24 cellular contexts compared by ENCODE assay signal in genomic region chr19:13128583-13128982, GRCh38. TPM values are rescaled to one million over a fixed set of nuclear protein-coding genes. Genes with fewer than 3 reads are reported as not detected.
A peak's percentile ranks its signal among the peaks of the same experiment; 100 is the strongest.
DNase-seq lines count a peak whose midpoint lies in the region; ATAC-seq and TF ChIP-seq lines count a peak whose summit lies in the region.
"Had no signal": no experiment of that assay in that cellular context is flagged by ENCODE, and none has a peak within 500 bp of the region (broad histone marks: within the 10 kb centered on the region; RNA-seq: fewer than 3 reads in every experiment).

No MANE protein-coding gene starts in this region.

- H3K4me1 ChIP-seq in BLaER1 treated with 17β-estradiol and CSF1 and Interleukin-3, amounts not matched to agents 10 nM and 100 nM: peaks cover 30 to 72% (median 58%) of the 10 kb centered on the region in 10 experiments
- peaks cover 0 to 7% of the 10 kb centered on the region in 2 donors for H3K4me1 ChIP-seq in left lung
- H3K4me1 ChIP-seq: HAP-1, testis had no signal

- no peak overlapping the region for H3K4me3 Mint-ChIP-seq in activated CD8-positive, alpha-beta T cell treated with anti-CD3 and anti-CD28 coated beads, Interleukin-2, amount 10 ng/mL, durations not matched to agents 7 days and 5 days
- H3K4me3 Mint-ChIP-seq: activated naive CD4-positive, alpha-beta T cell treated with anti-CD3 and anti-CD28 coated beads, Interleukin-2, amount 50 U/mL, for 24 hours; B cell; dendritic cell treated with granulocyte-macrophage colony-stimulating factor and Interleukin-4, amounts not matched to agents 40 ng/mL and 50 ng/mL, for 4 days had no signal

- H3K4me1 Mint-ChIP-seq in activated CD8-positive, alpha-beta T cell treated with anti-CD3 and anti-CD28 coated beads, Interleukin-2, amount 10 ng/mL, durations not matched to agents 7 days and 5 days (ENCODE audit: low read depth): peaks cover 39% of the 10 kb centered on the region

- no peak for DNase-seq in activated CD8-positive, alpha-beta T cell treated with anti-CD3 and anti-CD28 coated beads, Interleukin-2, amount 10 ng/mL, durations not matched to agents 7 days and 5 days
- no peak for DNase-seq in left lung
- no peak for DNase-seq in mucosa of gallbladder (ENCODE audit: low spot score)
- no peak for DNase-seq in GM10266 (ENCODE audit: extremely low spot score)
- no peak for DNase-seq in SHP77 (lab: John Stamatoyannopoulos, UW)
- DNase-seq: activated CD4-positive, CD25-positive, alpha-beta regulatory T cell treated with anti-CD3 and anti-CD28 coated beads, Interleukin-2, amount 50 U/mL, for 72 hours; activated CD8-positive, alpha-beta memory T cell treated with anti-CD3 and anti-CD28 coated beads, Interleukin-2, amount 50 U/mL, for 48 hours; gastrocnemius medialis; NCI-H1048; NCI-H2107; NCI-H524 treated with DMSO at 0.1 percent for 48 hours; SIG-M5; stimulated activated CD4-positive, alpha-beta T cell treated with anti-CD3 and anti-CD28 coated beads, Interleukin-4, amount 100 ng/mL, for 24 hours; T-helper 2 cell; testis had no signal

- H3K9ac ChIP-seq in BLaER1 treated with 17β-estradiol and CSF1 and Interleukin-3, amounts not matched to agents 10 nM and 100 nM: peak overlapping the region in 6 of 11 experiments; percentile 2 to 29 (median 15); a peak in 5 of 22 replicates

- peak overlapping the region; percentile 2; the same call in 1 of the 2 replicates for H3K27ac ChIP-seq in 22Rv1
- peak overlapping the region in 6 of 11 experiments; percentile 5 to 40 (median 26); a peak in 6 of 22 replicates for H3K27ac ChIP-seq in BLaER1 treated with 17β-estradiol and CSF1 and Interleukin-3, amounts not matched to agents 10 nM and 100 nM
- peak overlapping the region in 1 of 2 donors; percentile 13 for H3K27ac ChIP-seq in left lung
- H3K27ac ChIP-seq: gastrocnemius medialis, testis had no signal

- ATAC-seq in activated CD8-positive, alpha-beta T cell treated with anti-CD3 and anti-CD28 coated beads, Interleukin-2, amount 10 ng/mL, durations not matched to agents 7 days and 5 days: no peak
- peak; percentile 70 for ATAC-seq in left lung
- no peak for ATAC-seq in HG03469 (IDR thresholded peaks at IDR 0.05; ENCODE audit: unreplicated experiment)
- ATAC-seq: gastrocnemius medialis had no signal

- no peaks in the 10 kb centered on the region for H3K27me3 Mint-ChIP-seq in activated CD8-positive, alpha-beta T cell treated with anti-CD3 and anti-CD28 coated beads, Interleukin-2, amount 10 ng/mL, durations not matched to agents 7 days and 5 days (ENCODE audit: low read depth)
- H3K27me3 Mint-ChIP-seq: activated naive CD4-positive, alpha-beta T cell treated with anti-CD3 and anti-CD28 coated beads, Interleukin-2, amount 50 U/mL, for 24 hours; B cell; dendritic cell treated with granulocyte-macrophage colony-stimulating factor and Interleukin-4, amounts not matched to agents 40 ng/mL and 50 ng/mL, for 4 days had no signal

- intact Hi-C loops in left lung (cut with DNase I): no loop called here

- H3K9me3 ChIP-seq in BLaER1 treated with 17β-estradiol and CSF1 and Interleukin-3, amounts not matched to agents 10 nM and 100 nM (replicated peaks in 1 of 11): no peaks in the 10 kb centered on the region
- H3K9me3 ChIP-seq in left lung: no peaks in the 10 kb centered on the region
- H3K9me3 ChIP-seq: gastrocnemius medialis, HAP-1, testis had no signal

- CTCF ChIA-PET in activated CD8-positive, alpha-beta T cell treated with anti-CD3 and anti-CD28 coated beads, Interleukin-2, amount 10 ng/mL, durations not matched to agents 7 days and 5 days (lab: Charles Lee): interaction anchor here (1.2 to 2.0 kb wide), 2 partner anchors 24 to 35 kb away, joined by 6 to 7 read pairs; no protein-coding TSS in a partner anchor

- peaks cover 97 to 100% (median 100%) of the 10 kb centered on the region in 11 experiments for H4K20me1 ChIP-seq in BLaER1 treated with 17β-estradiol and CSF1 and Interleukin-3, amounts not matched to agents 10 nM and 100 nM

- TF ChIP-seq CTCF in 22Rv1 (IDR thresholded peaks at IDR 0.05) (no peak), left lung (IDR thresholded peaks at IDR 0.05) (no peak), GM10266 (IDR thresholded peaks at IDR 0.05; ENCODE audit: control insufficient read depth, insufficient read depth, low read depth, missing control alignments) (no peak)

- H3K4me2 ChIP-seq in BLaER1 treated with 17β-estradiol and CSF1 and Interleukin-3, amounts not matched to agents 10 nM and 100 nM: peak overlapping the region in 6 of 11 experiments; percentile 5 to 53 (median 14); a peak in 4 of 22 replicates

- H3K27ac Mint-ChIP-seq in activated CD8-positive, alpha-beta T cell treated with anti-CD3 and anti-CD28 coated beads, Interleukin-2, amount 10 ng/mL, durations not matched to agents 7 days and 5 days: peak overlapping the region; percentile 25
- H3K27ac Mint-ChIP-seq: B cell; dendritic cell treated with granulocyte-macrophage colony-stimulating factor and Interleukin-4, amounts not matched to agents 40 ng/mL and 50 ng/mL, for 4 days had no signal

- no peaks in the 10 kb centered on the region for H3K9me3 Mint-ChIP-seq in activated CD8-positive, alpha-beta T cell treated with anti-CD3 and anti-CD28 coated beads, Interleukin-2, amount 10 ng/mL, durations not matched to agents 7 days and 5 days (ENCODE audit: insufficient read depth)
- H3K9me3 Mint-ChIP-seq: activated naive CD4-positive, alpha-beta T cell treated with anti-CD3 and anti-CD28 coated beads, Interleukin-2, amount 50 U/mL, for 24 hours; dendritic cell treated with granulocyte-macrophage colony-stimulating factor and Interleukin-4, amounts not matched to agents 40 ng/mL and 50 ng/mL, for 4 days had no signal

- POLR2A ChIA-PET in activated CD8-positive, alpha-beta T cell treated with anti-CD3 and anti-CD28 coated beads, Interleukin-2, amount 10 ng/mL, durations not matched to agents 7 days and 5 days (lab: Charles Lee): interaction anchor here (1.8 kb wide), 1 partner anchor 24 kb away, joined by 5 read pairs; no protein-coding TSS in a partner anchor

- peaks cover 9% of the 10 kb centered on the region for H3K36me3 Mint-ChIP-seq in activated CD8-positive, alpha-beta T cell treated with anti-CD3 and anti-CD28 coated beads, Interleukin-2, amount 10 ng/mL, durations not matched to agents 7 days and 5 days (ENCODE audit: low read depth)
- H3K36me3 Mint-ChIP-seq: activated naive CD4-positive, alpha-beta T cell treated with anti-CD3 and anti-CD28 coated beads, Interleukin-2, amount 50 U/mL, for 24 hours had no signal

- no peak overlapping the region for H3K4me3 ChIP-seq in BLaER1 treated with 17β-estradiol and CSF1 and Interleukin-3, amounts not matched to agents 10 nM and 100 nM
- H3K4me3 ChIP-seq in left lung: no peak overlapping the region
- H3K4me3 ChIP-seq: gastrocnemius medialis, HAP-1, skin epidermis, testis had no signal

- peaks cover 42 to 99% (median 81%) of the 10 kb centered on the region in 11 experiments; a peak in 21 of 22 replicates for H3K36me3 ChIP-seq in BLaER1 treated with 17β-estradiol and CSF1 and Interleukin-3, amounts not matched to agents 10 nM and 100 nM
- peaks cover 0 to 16% of the 10 kb centered on the region in 2 donors for H3K36me3 ChIP-seq in left lung
- H3K36me3 ChIP-seq: gastrocnemius medialis had no signal

- no peaks in the 10 kb centered on the region for H3K27me3 ChIP-seq in BLaER1 treated with 17β-estradiol and CSF1 and Interleukin-3, amounts not matched to agents 10 nM and 100 nM
- H3K27me3 ChIP-seq in left lung: no peaks in the 10 kb centered on the region
- H3K27me3 ChIP-seq: gastrocnemius medialis, testis had no signal

RNA-seq across cellular contexts. Expression of gene NACC1, which starts 10.5 kb away (rescaled TPM):
- total RNA-seq in activated CD8-positive, alpha-beta T cell treated with anti-CD3 and anti-CD28 coated beads, Interleukin-2, amount 10 ng/mL, durations not matched to agents 7 days and 5 days: 10 to 100 TPM; 74.6 to 84.8 TPM
- total RNA-seq in left lung: 10 to 100 TPM; 65.1 to 92.5 TPM
- total RNA-seq in mucosa of gallbladder: 72.0 TPM

RNA-seq across cellular contexts. Expression of gene TRMT1, which starts 12.0 kb away (rescaled TPM):
- total RNA-seq in activated CD8-positive, alpha-beta T cell treated with anti-CD3 and anti-CD28 coated beads, Interleukin-2, amount 10 ng/mL, durations not matched to agents 7 days and 5 days: 10 to 100 TPM; 59.8 to 60.3 TPM
- total RNA-seq in left lung (10 to 100 TPM; 24.2 to 46.2 TPM), mucosa of gallbladder (35.0 TPM)

RNA-seq across cellular contexts. Expression of gene STX10, which starts 21.6 kb away (rescaled TPM):
- total RNA-seq in activated CD8-positive, alpha-beta T cell treated with anti-CD3 and anti-CD28 coated beads, Interleukin-2, amount 10 ng/mL, durations not matched to agents 7 days and 5 days: 10 to 100 TPM; 68.4 to 69.2 TPM
- total RNA-seq in left lung: 10 to 100 TPM; 64.0 to 94.8 TPM
- 57.7 TPM for total RNA-seq in mucosa of gallbladder

RNA-seq across cellular contexts. Expression of gene IER2, which starts 21.6 kb away (rescaled TPM):
- total RNA-seq in activated CD8-positive, alpha-beta T cell treated with anti-CD3 and anti-CD28 coated beads, Interleukin-2, amount 10 ng/mL, durations not matched to agents 7 days and 5 days: 100 to 1,000 TPM; 203 to 210 TPM
- total RNA-seq in left lung: 10 to 100 TPM; 70.1 to 99.4 TPM
- 103 TPM for total RNA-seq in mucosa of gallbladder

RNA-seq across cellular contexts. Expression of gene LYL1, which starts 25.9 kb away (rescaled TPM):
- total RNA-seq in activated CD8-positive, alpha-beta T cell treated with anti-CD3 and anti-CD28 coated beads, Interleukin-2, amount 10 ng/mL, durations not matched to agents 7 days and 5 days: 1 to 10 TPM; 3.3 to 3.8 TPM
- total RNA-seq in left lung: 10 to 100 TPM; 15.4 to 32.9 TPM
- 11.7 TPM for total RNA-seq in mucosa of gallbladder
- total RNA-seq: G401 had no signal
